Comparison of ENCODE assay signal across 8 cellular contexts in the genomic region with DNA sequence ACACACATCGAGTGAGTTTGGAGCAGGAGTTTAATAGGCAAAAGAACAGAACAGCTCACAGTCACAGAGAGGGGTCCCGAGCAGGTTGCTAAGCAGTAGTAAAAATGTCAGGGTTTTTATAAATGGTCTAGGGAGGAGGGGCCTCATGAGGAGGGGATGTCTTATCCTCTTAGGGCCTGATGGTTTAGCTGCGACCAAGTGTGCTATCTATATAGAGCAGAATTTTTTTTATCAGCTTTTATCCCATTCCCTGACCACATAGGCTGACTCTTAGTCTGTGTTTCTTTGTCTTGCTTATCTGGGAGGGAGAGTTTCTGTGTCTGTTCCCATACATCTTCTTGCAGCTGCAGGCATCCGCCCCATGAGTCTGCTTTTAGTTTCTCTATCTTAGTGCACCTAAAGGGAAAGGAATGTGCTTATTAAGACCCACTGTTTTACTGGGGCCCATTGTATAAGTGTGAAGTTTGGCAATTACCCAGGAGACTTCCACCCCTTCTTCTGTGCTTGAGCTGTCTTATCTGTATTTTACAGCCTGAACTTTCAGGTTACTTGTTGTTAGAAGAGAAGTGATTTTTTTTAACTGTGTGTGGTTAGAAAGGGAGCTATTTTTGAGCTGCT. TPM values are rescaled to one million over a fixed set of nuclear protein-coding genes. Genes with fewer than 3 reads are reported as not detected.
DNase-seq lines count a peak whose midpoint lies in the region; ATAC-seq, FAIRE-seq and TF ChIP-seq lines count a peak whose summit lies in the region.

No MANE protein-coding gene starts in this region.

- H3K27me3 Mint-ChIP-seq in neural crest cell (ENCODE audit: low read depth) = peaks cover 3% of the 10 kb centered on the region

- peak overlapping the region; percentile 51 for H3K27ac Mint-ChIP-seq in neural crest cell (ENCODE audit: unreplicated experiment)

- no peak overlapping the region for H3K4me3 ChIP-seq in ectodermal cell (ENCODE audit: insufficient read depth, low read depth, low read length)

- H3K36me3 Mint-ChIP-seq in neural crest cell (ENCODE audit: low read depth) = no peaks in the 10 kb centered on the region

- peaks cover 38% of the 10 kb centered on the region for H3K4me1 Mint-ChIP-seq in neural crest cell

- peak; percentile 89 for FAIRE-seq in GM19239 (lab: Jason Lieb, UNC)

- ATAC-seq in HG03135 (IDR thresholded peaks at IDR 0.05; ENCODE audit: unreplicated experiment) = no peak

- no peak overlapping the region for H3K4me3 Mint-ChIP-seq in neural crest cell

- peaks cover 16% of the 10 kb centered on the region for H3K4me1 ChIP-seq in ectodermal cell (ENCODE audit: control insufficient read depth, insufficient read depth, low read length)

- no peaks in the 10 kb centered on the region for H3K27me3 ChIP-seq in ectodermal cell (ENCODE audit: control insufficient read depth, insufficient read depth, low read length, poor library complexity, severe bottlenecking)

- WGBS in ectodermal cell, 2 experiments = 63 to 77% methylated on average over 4 of the region's 4 CpGs

- TF ChIP-seq CTCF in neural crest cell (conservative IDR thresholded peaks at IDR 0.05) (no peak), GM10266 (IDR thresholded peaks at IDR 0.05; ENCODE audit: control insufficient read depth, insufficient read depth, low read depth, missing control alignments) (no peak)

- DNase-seq in GM19239 (ENCODE audit: insufficient read length, low spot score) (no peak), LHCN-M2 (ENCODE audit: low read depth) (peak; percentile 30), neural crest cell (ENCODE audit: low read depth, low spot score) (no peak), NCI-H446 treated with DMSO at 0.1 percent for 48 hours (lab: John Stamatoyannopoulos, UW) (no peak), substantia nigra (lab: John Stamatoyannopoulos, UW) (no peak), GM10266 (ENCODE audit: extremely low spot score) (no peak)

- peak overlapping the region; percentile 12 for H3K27ac ChIP-seq in ectodermal cell (ENCODE audit: insufficient read depth, low read depth, low read length, poor library complexity, severe bottlenecking)
- no peak overlapping the region for H3K27ac ChIP-seq in substantia nigra (ENCODE audit: low read depth, low read length, poor library complexity, severe bottlenecking)

- no peaks in the 10 kb centered on the region for H3K36me3 ChIP-seq in ectodermal cell (ENCODE audit: control insufficient read depth, insufficient read depth, low read length)

- no peaks in the 10 kb centered on the region for H3K9me3 ChIP-seq in ectodermal cell (ENCODE audit: control insufficient read depth, low read length)

- H3K9me3 Mint-ChIP-seq in neural crest cell = no peaks in the 10 kb centered on the region

RNA-seq across cellular contexts. Expression of a gene that starts 30.4 kb away (rescaled TPM):
- total RNA-seq in LHCN-M2 (2014; rRNA removed) (6.7 and 9.1 TPM in 2 replicates), neural crest cell (19.3 and 21.6 TPM in 2 replicates)
- polyA plus RNA-seq in LHCN-M2 (2012) = 3.7 TPM
- 20.0 TPM for polyA plus RNA-seq in ectodermal cell (2013, experiment 1 of 4)
- polyA plus RNA-seq in ectodermal cell (2013, experiment 2 of 4) = 22.7 TPM
- 20.1 TPM for polyA plus RNA-seq in ectodermal cell (2013, experiment 3 of 4)
- polyA plus RNA-seq in ectodermal cell (2013, experiment 4 of 4) = 20.5 TPM

RNA-seq across cellular contexts. Expression of a gene that starts 57.1 kb away (rescaled TPM):
- total RNA-seq in LHCN-M2 (2014; rRNA removed) (29.0 and 33.6 TPM in 2 replicates), neural crest cell (4.9 and 6.6 TPM in 2 replicates)
- 95.8 TPM for polyA plus RNA-seq in LHCN-M2 (2012)
- polyA plus RNA-seq in ectodermal cell (2013, experiment 1 of 4) = 7.0 TPM
- polyA plus RNA-seq in ectodermal cell (2013, experiment 2 of 4) = 7.0 TPM
- 7.9 TPM for polyA plus RNA-seq in ectodermal cell (2013, experiment 3 of 4)
- 8.0 TPM for polyA plus RNA-seq in ectodermal cell (2013, experiment 4 of 4)
